ENCODE assay signal across 8 cellular contexts in the genomic region with DNA sequence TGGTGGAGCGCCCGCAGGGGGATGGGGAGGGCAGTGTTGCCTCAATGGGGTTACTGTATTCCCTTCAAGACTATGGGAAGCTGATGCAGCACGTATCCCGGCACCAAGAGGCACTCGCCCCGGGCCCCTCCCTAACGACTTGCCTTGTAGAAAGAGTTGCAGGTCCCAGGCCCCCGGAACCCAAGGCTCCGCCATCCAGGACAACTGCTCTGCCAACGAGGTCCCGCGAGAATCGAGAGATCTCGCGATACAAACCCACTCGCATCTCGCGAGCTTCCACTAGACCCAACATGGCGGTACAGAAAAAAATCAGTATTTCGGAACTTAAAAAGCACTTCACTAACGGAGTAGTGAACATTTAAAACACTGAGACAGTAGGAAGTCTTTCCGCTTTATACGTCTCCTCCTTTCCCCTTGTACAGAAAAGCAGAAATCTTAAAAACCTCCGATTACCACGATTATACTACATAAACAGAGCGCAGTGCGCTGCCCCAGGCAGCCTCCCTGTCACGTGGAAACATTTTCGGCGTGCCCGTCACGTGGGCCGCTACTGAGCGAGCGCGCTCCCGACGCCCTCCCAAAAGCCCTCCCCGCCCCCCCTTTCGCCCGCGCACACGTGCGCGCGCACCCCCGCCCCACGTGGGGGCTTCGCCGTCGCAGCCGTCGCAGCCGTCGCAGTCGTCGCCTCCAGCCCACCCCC. TPM values are rescaled to one million over a fixed set of nuclear protein-coding genes. Genes with fewer than 3 reads are reported as not detected.
DNase-seq lines count a peak whose midpoint lies in the region; FAIRE-seq and TF ChIP-seq lines count a peak whose summit lies in the region.

ZZZ3 (minus strand) TSS at position 217 of the 700 bp plus-strand sequence. CDS start 49,304 bp downstream, outside the sequence.

- H2BK5ac ChIP-seq in H1 (ENCODE audit: low read depth, low read length) (peak within 1 kb of the TSS; percentile 96), mesenchymal stem cell (ENCODE audit: low read depth, low read length, poor library complexity, severe bottlenecking) (peak within 1 kb of the TSS; percentile 100)

- peaks cover 0 to 3% of the 10 kb centered on the region in 2 experiments for H4K20me1 ChIP-seq in H1 (replicated peaks in 1 of 2; ENCODE audit: control insufficient read depth in 1 of 2, insufficient read depth in 2 of 2, low read length in 2 of 2)

- no peak within 1 kb of the TSS for H3K14ac ChIP-seq in H1 (ENCODE audit: insufficient read length)
- H3K14ac ChIP-seq in mesenchymal stem cell (ENCODE audit: low read length in 2 of 2), result peak within 1 kb of the TSS; percentile 86 to 100

- no peaks in the 10 kb centered on the region for H3K36me3 ChIP-seq in H1 (ENCODE audit: control insufficient read depth in 2 of 4, insufficient read depth in 4 of 4, low read length in 3 of 4)
- H3K36me3 ChIP-seq in mesenchymal stem cell (ENCODE audit: control insufficient read depth in 1 of 2, insufficient read depth in 2 of 2, low read depth in 1 of 2, low read length in 2 of 2), result peaks cover 0 to 7% of the 10 kb centered on the region in 2 experiments

- H3K4me2 ChIP-seq in H1 (ENCODE audit: insufficient read depth in 1 of 2, low read depth in 2 of 2, low read length in 2 of 2) (peak within 1 kb of the TSS; percentile 85 to 86), mesenchymal stem cell (ENCODE audit: low read length, poor library complexity, severe bottlenecking) (peak within 1 kb of the TSS; percentile 82)

- H3K27me3 ChIP-seq in H1 (replicated peaks in 1 of 4; ENCODE audit: control insufficient read depth in 3 of 4, extremely low read depth in 1 of 4, insufficient read depth in 3 of 4, low read length in 3 of 4) (no peaks in the 10 kb centered on the region), mesenchymal stem cell (ENCODE audit: control insufficient read depth in 1 of 2, insufficient read depth in 1 of 2, low read length in 2 of 2) (no peaks in the 10 kb centered on the region)

- TF ChIP-seq CTCF in GM20000 (IDR thresholded peaks at IDR 0.05; ENCODE audit: extremely low read depth, missing control alignments), result no peak
- no peak for TF ChIP-seq CTCF in H1 (IDR thresholded peaks at IDR 0.05; ENCODE audit: control extremely low read depth in 1 of 3, insufficient read depth in 1 of 3, low read depth in 1 of 3, low read length in 3 of 3)

- H2BK120ac ChIP-seq in H1 (replicated peaks; ENCODE audit: low read depth, low read length), result peak within 1 kb of the TSS; percentile 91
- peak within 1 kb of the TSS; percentile 100 for H2BK120ac ChIP-seq in mesenchymal stem cell (ENCODE audit: low read depth, low read length)

- no peaks in the 10 kb centered on the region; the same call in 1 of the 2 replicates for H3K79me1 ChIP-seq in H1 (ENCODE audit: low read depth, low read length)
- peaks cover 2% of the 10 kb centered on the region for H3K79me1 ChIP-seq in mesenchymal stem cell (replicated peaks; ENCODE audit: low read length, poor library complexity, severe bottlenecking)

- CTCF ChIA-PET in H1 (lab: Charles Lee; ENCODE audit: partially characterized antibody), result interaction anchor here (1.2 kb wide), 1 partner anchor 102 kb away, joined by 4 read pairs; no protein-coding TSS in a partner anchor

- TF ChIP-seq EP300 in H1 (IDR thresholded peaks at IDR 0.05; ENCODE audit: borderline replicate concordance in 1 of 2, low read depth in 2 of 2, low read length in 2 of 2), result no peak

- H3K4me1 ChIP-seq in H1 (replicated peaks in 1 of 4; ENCODE audit: control insufficient read depth in 3 of 4, insufficient read depth in 4 of 4, low read length in 3 of 4), result no peaks in the 10 kb centered on the region; a peak in 2 of 7 replicates
- H3K4me1 ChIP-seq in mesenchymal stem cell (ENCODE audit: control insufficient read depth, insufficient read depth, low read depth, low read length), result peaks cover 8% of the 10 kb centered on the region

- peaks cover 13 to 47% of the 10 kb centered on the region in 2 experiments for H3K79me2 ChIP-seq in H1 (ENCODE audit: control insufficient read depth in 1 of 2, insufficient read depth in 2 of 2, low read length in 2 of 2)

- H3K4ac ChIP-seq in H1 (replicated peaks; ENCODE audit: insufficient read length, low read depth, low read length) (peak within 1 kb of the TSS; percentile 100), mesenchymal stem cell (ENCODE audit: low read depth in 1 of 2, low read length in 2 of 2) (peak within 1 kb of the TSS; percentile 98 to 100)

- peak within 1 kb of the TSS; percentile 99 for H4K5ac ChIP-seq in H1 (ENCODE audit: insufficient read length, low read depth, low read length)

- H3K4me3 ChIP-seq in H1 (ENCODE audit: extremely low read depth in 1 of 4, insufficient read depth in 2 of 4, low read depth in 3 of 4, low read length in 4 of 4), result peak within 1 kb of the TSS; percentile 86 to 98 (median 98)
- H3K4me3 ChIP-seq in mesenchymal stem cell (ENCODE audit: insufficient read depth in 1 of 2, low read depth in 1 of 2, low read length in 2 of 2), result peak within 1 kb of the TSS; percentile 85

- peak within 1 kb of the TSS; percentile 97 for H3K56ac ChIP-seq in H1 (replicated peaks; ENCODE audit: insufficient read length, low read depth, low read length)

- 2% methylated on average over 43 of the region's 57 CpGs; no CpG with 5 or more reads in 1 of the 2 experiments for WGBS in H1 (ENCODE audit: extremely low coverage in 1 of 2, insufficient coverage in 1 of 2, insufficient read length in 1 of 2, insufficient replicate concordance in 2 of 2, low coverage in 1 of 2, low lambda C conversion rate in 2 of 2, missing lambda C conversion rate in 1 of 2), 2 experiments
- WGBS in mesenchymal stem cell, result under 1% methylated on average over 54 of the region's 57 CpGs

- H4K8ac ChIP-seq in H1 (ENCODE audit: extremely low read depth, insufficient read depth, low read length) (peak within 1 kb of the TSS; percentile 100), mesenchymal stem cell (ENCODE audit: low read length) (peak within 1 kb of the TSS; percentile 100)

- no peak within 1 kb of the TSS for H2BK20ac ChIP-seq in H1 (ENCODE audit: low read length)

- peak within 1 kb of the TSS; percentile 96 for H4K91ac ChIP-seq in H1 (replicated peaks; ENCODE audit: insufficient read length, low read length)
- peak within 1 kb of the TSS; percentile 99 for H4K91ac ChIP-seq in mesenchymal stem cell (ENCODE audit: low read length)

- peak within 1 kb of the TSS; percentile 84; the same call in 1 of the 2 replicates for H2BK12ac ChIP-seq in H1 (ENCODE audit: low read depth, low read length)
- peak within 1 kb of the TSS; percentile 28 to 83 for H2BK12ac ChIP-seq in mesenchymal stem cell (ENCODE audit: low read length in 2 of 2)

- FAIRE-seq in H1 (lab: Jason Lieb, UNC), result peak; percentile 63

- no peak within 1 kb of the TSS for H3K23ac ChIP-seq in H1 (ENCODE audit: insufficient read length)
- peak within 1 kb of the TSS in 1 of 2 experiments; percentile 98 for H3K23ac ChIP-seq in mesenchymal stem cell (ENCODE audit: low read length in 2 of 2)

- H2AK5ac ChIP-seq in H1 (ENCODE audit: low read depth, low read length), result peak within 1 kb of the TSS; percentile 89; the same call in 1 of the 2 replicates
- peak within 1 kb of the TSS; percentile 14 for H2AK5ac ChIP-seq in mesenchymal stem cell (ENCODE audit: low read length, severe bottlenecking)

- no peak; a peak in 1 of 4 replicates for TF ChIP-seq RAD21 in H1 (IDR thresholded peaks at IDR 0.05 in 1 of 2, conservative IDR thresholded peaks at IDR 0.05 in 1 of 2; ENCODE audit: low read depth in 2 of 2, low read length in 2 of 2)

- H3K9me3 ChIP-seq in H1 (ENCODE audit: insufficient read depth in 2 of 2, low read depth in 1 of 2, low read length in 1 of 2) (no peaks in the 10 kb centered on the region), mesenchymal stem cell (ENCODE audit: control insufficient read depth, low read length) (no peaks in the 10 kb centered on the region)

- H2BK15ac ChIP-seq in H1 (ENCODE audit: low read length) (no peak within 1 kb of the TSS), mesenchymal stem cell (ENCODE audit: low read depth, poor library complexity, severe bottlenecking) (peak within 1 kb of the TSS; percentile 99)

- peak in 1 of 2 experiments; percentile 93; a peak in 2 of 3 replicates for TF ChIP-seq POLR2A in H1 (IDR thresholded peaks at IDR 0.05; ENCODE audit: control extremely low read depth in 1 of 2, low read depth in 2 of 2, low read length in 2 of 2)

- peak within 1 kb of the TSS; percentile 91 for H2AFZ ChIP-seq in H1 (ENCODE audit: low read length)
- H2AFZ ChIP-seq in mesenchymal stem cell (ENCODE audit: low read depth, low read length), result peak within 1 kb of the TSS; percentile 95

- peaks cover 4% of the 10 kb centered on the region for H3K23me2 ChIP-seq in H1 (ENCODE audit: low read depth, low read length)

- H3K18ac ChIP-seq in H1 (ENCODE audit: extremely low read depth, low read length) (peak within 1 kb of the TSS; percentile 96), mesenchymal stem cell (ENCODE audit: low read depth in 1 of 2, low read length in 2 of 2) (peak within 1 kb of the TSS; percentile 97 to 100)

- POLR2A ChIA-PET in H1 (lab: Charles Lee; ENCODE audit: partially characterized antibody), result interaction anchor here (0.6 to 3.2 kb wide), 17 partner anchors 10 to 788 kb away, joined by 3 to 57 read pairs (median 3); partner anchors contain the start of genes NEXN and USP33

- H3K27ac ChIP-seq in H1 (ENCODE audit: low read depth, low read length), result peak within 1 kb of the TSS; percentile 95
- peak within 1 kb of the TSS; percentile 98 for H3K27ac ChIP-seq in mesenchymal stem cell (ENCODE audit: low read length, poor library complexity, severe bottlenecking)

- peak within 1 kb of the TSS; percentile 90 to 100 (median 96) for H3K9ac ChIP-seq in H1 (replicated peaks in 1 of 4; ENCODE audit: extremely low read depth in 1 of 4, low read depth in 3 of 4, low read length in 3 of 4)
- peak within 1 kb of the TSS; percentile 95 for H3K9ac ChIP-seq in mesenchymal stem cell (ENCODE audit: low read length)

- DNase-seq in COLO668 (lab: John Stamatoyannopoulos, UW; ENCODE audit: unreplicated experiment) (peak; percentile 99), GM20000 (ENCODE audit: low spot score) (peak; percentile 91), HT-29 (ENCODE audit: low spot score) (peak; percentile 95), NOMO-1 (lab: John Stamatoyannopoulos, UW; ENCODE audit: unreplicated experiment in 2 of 2) (peak; percentile 67 to 88), H1 (ENCODE audit: low read depth in 1 of 2, low spot score in 2 of 2) (peak; percentile 81 to 93), mesenchymal stem cell (peak; percentile 97)
- peak; percentile 81 to 84 for DNase-seq in activated CD8-positive, alpha-beta memory T cell treated with anti-CD3 and anti-CD28 coated beads for 4 hours (ENCODE audit: low read depth in 2 of 2)
- DNase-seq in stimulated activated CD8-positive, alpha-beta memory T cell treated with anti-CD3 and anti-CD28 coated beads, Interleukin-12 subunit alpha, Interleukin-12 subunit beta, amount 100 ng/mL, for 4 hours (ENCODE audit: low read depth), result peak; percentile 81

RNA-seq across cellular contexts. Expression of gene ZZZ3, which starts in this region (rescaled TPM):
- 36.4 and 39.0 TPM in 2 replicates for total RNA-seq in HT-29 (2014; rRNA removed; shearing (Covaris generic))
- total RNA-seq in H1 (2021; fragmentation: NEBNext Ultra II Directional; extraction: Animal tissue kit (Norgen Biotek cat#: 25700)), result 54.6 and 54.7 TPM in 2 replicates
- 8.5 and 12.8 TPM in 2 replicates for polyA plus RNA-seq in H1 (2011; rRNA removed)
- 14.5 TPM for polyA plus RNA-seq in H1 (2011; cell fraction: cytosol; rRNA removed)
- 18.8 TPM for polyA plus RNA-seq in H1 (2011; cell fraction: nucleus; rRNA removed)
- polyA plus RNA-seq in H1 (2012, experiment 1 of 2), result 14.0 to 28.3 TPM (median 16.6 TPM) in 4 replicates
- 2.4 TPM for polyA plus RNA-seq in H1 (2012, experiment 2 of 2)
- 22.4 TPM for polyA plus RNA-seq in H1 (2013, experiment 1 of 2)
- polyA plus RNA-seq in H1 (2013, experiment 2 of 2), result 22.5 TPM
- 39.1 and 47.1 TPM in 2 replicates for polyA minus RNA-seq in H1 (2011; rRNA and poly(A)+ RNA removed)
- polyA minus RNA-seq in H1 (2011; cell fraction: cytosol; rRNA and poly(A)+ RNA removed), result 50.8 TPM
- polyA minus RNA-seq in H1 (2011; cell fraction: nucleus; rRNA and poly(A)+ RNA removed), result 158 TPM
- polyA plus RNA-seq in mesenchymal stem cell (2013, experiment 1 of 2), result 23.9 TPM
- polyA plus RNA-seq in mesenchymal stem cell (2013, experiment 2 of 2), result 24.7 TPM

Comparison
In these comparisons a context has a peak if more than half of its experiments do, and no peak if none do; other contexts are left out.
1. Peak in every context shown above with its lines: DNase-seq, H3K4me3 ChIP-seq and H3K27ac ChIP-seq.